In genomic region chr14:70836946-70837345, GRCh38 we compare ENCODE assay signal across 20 cellular contexts. TPM values are rescaled to one million over a fixed set of nuclear protein-coding genes. Genes with fewer than 3 reads are reported as not detected.
DNase-seq lines count a peak whose midpoint lies in the region; ATAC-seq, FAIRE-seq and TF ChIP-seq lines count a peak whose summit lies in the region.
"Had no signal": no experiment of that assay in that cellular context is flagged by ENCODE, and none has a peak within 500 bp of the region (broad histone marks: within the 10 kb centered on the region; RNA-seq: fewer than 3 reads in every experiment).

No MANE protein-coding gene starts in this region.

- peak; percentile 61 for ATAC-seq in left colon
- ATAC-seq: CD8-positive, alpha-beta T cell had no signal

- FAIRE-seq in bronchial epithelial cell (lab: Jason Lieb, UNC) (no peak), urothelium cell line (lab: Jason Lieb, UNC) (peak; percentile 58)
- FAIRE-seq: A204.1, G401.6, GM19239, H1 had no signal

- H3K4me3 ChIP-seq in bronchial epithelial cell (ENCODE audit: low read depth, low read length) = no peak overlapping the region
- H3K4me3 ChIP-seq: BLaER1, GM23248 had no signal

- in situ Hi-C loops in SK-MEL-5 (cut with HindIII; ENCODE audit: low pct_unique_long_range_greater_than_20kb, low sequenced_read_pairs) = no loop called here

- no peaks in the 10 kb centered on the region for H3K27me3 ChIP-seq in bronchial epithelial cell (ENCODE audit: control insufficient read depth, insufficient read depth, low read length)
- H3K27me3 ChIP-seq: BLaER1 had no signal

- DNase-seq in SK-MEL-5 (ENCODE audit: low read depth, low spot score) (peak; percentile 39), bronchial epithelial cell (ENCODE audit: low read depth) (peak; percentile 52), left colon (no peak), urothelium cell line (ENCODE audit: low spot score) (no peak), posterior cingulate gyrus (no peak), NCI-H187 treated with DMSO at 0.1 percent for 48 hours (lab: John Stamatoyannopoulos, UW) (no peak), A172 (ENCODE audit: low spot score) (no peak)
- DNase-seq: Caco-2; CD4-positive, CD25-positive, alpha-beta regulatory T cell; CD8-positive, alpha-beta T cell; DMS153; DND-41; GM23248; H7; HCEC 1CT had no signal

- H3K36me3 ChIP-seq in bronchial epithelial cell (ENCODE audit: control insufficient read depth, insufficient read depth, low read length) = no peaks in the 10 kb centered on the region
- H3K36me3 ChIP-seq: BLaER1 had no signal

- intact Hi-C loops in left colon (cut with DNase I, micrococcal nuclease) = no loop called here
- intact Hi-C loops in posterior cingulate gyrus (cut with DNase I) = no loop called here

- no peak for TF ChIP-seq CTCF in bronchial epithelial cell (IDR thresholded peaks at IDR 0.05; ENCODE audit: insufficient read depth, low read length, severe bottlenecking)

RNA-seq across cellular contexts. Expression of gene MAP3K9, which starts 27.6 kb away (rescaled TPM):
- 5.1 and 5.4 TPM in 2 replicates for total RNA-seq in SK-MEL-5 (2014; rRNA removed; shearing (Covaris generic))
- polyA plus RNA-seq in SK-MEL-5 (2015; cell fraction: cytosol; rRNA removed) = 3.6 and 6.1 TPM in 2 replicates
- 3.7 and 3.9 TPM in 2 replicates for polyA plus RNA-seq in SK-MEL-5 (2015; cell fraction: nucleus; rRNA removed)
- total RNA-seq in bronchial epithelial cell (11.6 and 13.8 TPM in 2 replicates), left colon (10 to 100 TPM; 10.0 to 12.4 TPM)
- total RNA-seq in A172 (2014; rRNA removed; shearing (Covaris generic)) = 2.1 and 2.9 TPM in 2 replicates
- total RNA-seq: GM23248 had no signal

Comparison
In these comparisons a context has a peak if more than half of its experiments do, and no peak if none do; other contexts are left out.
1. DNase-seq: peak in SK-MEL-5 (single experiment) and bronchial epithelial cell (single experiment); none in left colon (0 of 2), urothelium cell line (single experiment), posterior cingulate gyrus (0 of 10), NCI-H187 treated with DMSO at 0.1 percent for 48 hours (single experiment) and A172 (single experiment).